Comparison of ENCODE assay signal across 8 cellular contexts in the genomic region with DNA sequence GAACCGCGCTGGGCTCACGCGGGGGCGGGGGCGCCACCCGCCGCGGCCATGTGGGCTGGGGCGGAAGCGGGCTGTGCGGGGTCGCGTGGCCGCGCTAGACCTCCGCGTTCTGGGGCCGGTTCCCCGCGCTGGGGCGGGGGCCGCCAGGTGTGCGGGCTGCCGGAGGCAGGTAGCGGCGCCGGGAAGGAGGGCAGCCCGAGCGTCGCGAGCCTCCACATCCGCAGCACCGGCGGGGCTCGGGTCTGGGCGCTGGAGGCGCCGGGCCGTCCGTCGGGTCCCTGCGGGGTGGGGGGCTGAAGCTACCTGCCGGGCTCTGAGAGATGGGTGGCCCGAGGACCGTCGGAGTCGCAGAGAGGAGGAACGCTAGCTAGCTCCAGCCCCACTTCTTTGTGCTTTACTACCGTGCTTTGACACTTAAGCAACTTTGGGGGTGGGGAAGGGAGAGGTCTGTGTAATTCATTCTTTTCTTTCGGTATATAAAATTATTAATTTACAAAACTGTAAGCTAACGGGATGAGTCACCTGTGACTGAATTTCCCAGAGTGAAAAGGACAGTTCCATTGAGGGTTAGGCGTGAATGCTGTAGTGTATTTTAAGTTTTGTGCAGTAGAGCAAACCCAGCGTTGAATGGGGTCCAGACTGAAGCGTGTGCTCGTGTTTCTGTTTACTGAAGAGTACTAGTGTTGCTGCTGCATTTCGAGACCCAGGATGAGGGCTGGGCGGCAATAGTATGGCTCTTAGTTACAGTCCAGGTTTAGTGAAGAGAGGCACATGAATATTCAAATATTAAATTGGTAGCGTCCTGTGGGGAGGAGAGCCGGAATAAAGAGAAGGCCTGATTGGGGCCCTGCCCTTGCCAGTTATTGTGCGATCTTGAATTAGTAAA. TPM values are rescaled to one million over a fixed set of nuclear protein-coding genes. Genes with fewer than 3 reads are reported as not detected.
A peak's percentile ranks its signal among the peaks of the same experiment; 100 is the strongest.
DNase-seq lines count a peak whose midpoint lies in the region; ATAC-seq and TF ChIP-seq lines count a peak whose summit lies in the region.

No MANE protein-coding gene starts in this region.

- no peaks in the 10 kb centered on the region; the same call in 1 of the 2 replicates for H4K20me1 ChIP-seq in KMS-11 (ENCODE audit: insufficient read depth)

- peak overlapping the region; percentile 86 for H3K4me2 ChIP-seq in KMS-11

- H3K36me3 ChIP-seq in KMS-11 (ENCODE audit: insufficient read depth) (no peaks in the 10 kb centered on the region), upper lobe of right lung (no peaks in the 10 kb centered on the region)

- peak; percentile 22 for ATAC-seq in GM21515 (IDR thresholded peaks at IDR 0.05; ENCODE audit: unreplicated experiment)
- no peak for ATAC-seq in upper lobe of right lung
- no peak for ATAC-seq in omental fat pad (ENCODE audit: low FRiP score)

- intact Hi-C loops in upper lobe of right lung (cut with DNase I), result no loop called here

- H3K4me3 ChIP-seq in KMS-11 (IDR thresholded peaks at IDR 0.05; ENCODE audit: insufficient read depth, low read depth, low read length), result no peak overlapping the region
- peak overlapping the region; percentile 95 for H3K4me3 ChIP-seq in upper lobe of right lung

- no peak for TF ChIP-seq CTCF in KMS-11 (conservative IDR thresholded peaks at IDR 0.05; ENCODE audit: low read depth, low read length)
- TF ChIP-seq CTCF in VCaP (conservative IDR thresholded peaks at IDR 0.05), result no peak
- TF ChIP-seq CTCF in upper lobe of right lung (IDR thresholded peaks at IDR 0.05), result no peak
- TF ChIP-seq CTCF in omental fat pad (IDR thresholded peaks at IDR 0.05), result no peak

- peaks cover 53% of the 10 kb centered on the region for H3K79me2 ChIP-seq in KMS-11 (ENCODE audit: insufficient read depth, low read depth)

- peaks cover 23% of the 10 kb centered on the region for H3K4me1 ChIP-seq in KMS-11 (ENCODE audit: low read depth, poor library complexity, severe bottlenecking)
- H3K4me1 ChIP-seq in upper lobe of right lung, result peaks cover 14% of the 10 kb centered on the region

- H3K9me3 ChIP-seq in upper lobe of right lung, result no peaks in the 10 kb centered on the region

- H3K9ac ChIP-seq in KMS-11, result peak overlapping the region; percentile 91

- H3K27ac ChIP-seq in KMS-11, result peak overlapping the region; percentile 74
- peak overlapping the region; percentile 88 for H3K27ac ChIP-seq in VCaP
- H3K27ac ChIP-seq in epithelial cell of prostate, result peak overlapping the region; percentile 87
- peak overlapping the region; percentile 87 for H3K27ac ChIP-seq in upper lobe of right lung

- peak overlapping the region; percentile 86 for H2AFZ ChIP-seq in KMS-11 (ENCODE audit: low read depth)

- H3K27me3 ChIP-seq in KMS-11 (ENCODE audit: insufficient read depth, low read depth) (no peaks in the 10 kb centered on the region), upper lobe of right lung (no peaks in the 10 kb centered on the region)

- DNase-seq in EH (ENCODE audit: low read depth) (peak; percentile 41), epithelial cell of prostate (ENCODE audit: low read depth, low spot score) (no peak), myocyte (ENCODE audit: low read depth) (peak; percentile 27), upper lobe of right lung (no peak), omental fat pad (ENCODE audit: low spot score) (no peak)

RNA-seq across cellular contexts. Expression of a gene that starts 0.8 kb away (rescaled TPM):
- 40.4 and 44.6 TPM in 2 replicates for total RNA-seq in myocyte
- 15.6 TPM for polyA plus RNA-seq in myocyte (2012)
- 30.4 TPM for total RNA-seq in upper lobe of right lung
- 10 to 100 TPM; 21.7 to 37.0 (median 26.5) TPM for total RNA-seq in omental fat pad

Comparison
In these comparisons a context has a peak if more than half of its experiments do, and no peak if none do; other contexts are left out.
1. DNase-seq: peak in EH (single experiment) and myocyte (single experiment); none in epithelial cell of prostate (single experiment), upper lobe of right lung (single experiment) and omental fat pad (single experiment).
2. Peak in every context shown above with its lines, with median percentiles within 50 percentile points of each other: H3K27ac ChIP-seq.